In genomic region chr16:17801024-17801423, GRCh38 we compare ENCODE assay signal across 1 cellular context.
A peak's percentile ranks its signal among the peaks of the same experiment; 100 is the strongest.
TF ChIP-seq lines count a peak whose summit lies in the region.

No MANE protein-coding gene starts in this region.

TF ChIP-seq in SK-N-SH, 30 proteins besides CTCF, POLR2A, EP300 and RAD21 (continued from another document):
- TF ChIP-seq USF1 (IDR thresholded peaks at IDR 0.05; ENCODE audit: borderline replicate concordance, low read depth) (no peak), REST (IDR thresholded peaks at IDR 0.05; ENCODE audit: low read depth, low read length) (no peak), POLR2AphosphoS5 (IDR thresholded peaks at IDR 0.05; ENCODE audit: low read depth, low read length) (no peak), JUND (IDR thresholded peaks at IDR 0.05) (peak; percentile 50), ELF1 (IDR thresholded peaks at IDR 0.05) (no peak), ZBTB33 (IDR thresholded peaks at IDR 0.05; ENCODE audit: borderline replicate concordance, low read depth) (no peak)
